Comparison of ENCODE assay signal across 13 cellular contexts in the genomic region with DNA sequence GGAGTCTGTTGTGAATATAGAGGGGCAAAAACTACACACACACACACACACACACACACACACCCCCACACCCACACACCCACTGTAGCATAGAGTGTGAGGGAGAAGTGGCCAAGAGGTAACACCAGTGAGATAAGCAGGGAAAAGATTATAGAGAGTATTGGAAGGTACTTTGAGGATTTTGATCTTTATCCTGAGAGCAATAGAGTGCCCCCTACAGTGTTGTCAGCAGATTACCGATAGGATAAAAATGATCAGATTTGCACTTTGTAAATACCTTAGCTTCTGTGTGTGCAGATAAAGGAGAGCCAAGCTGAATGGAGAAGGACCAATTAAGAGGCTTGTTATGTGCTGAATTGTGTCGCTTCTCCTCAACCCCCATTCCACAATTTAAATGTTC. TPM values are rescaled to one million over a fixed set of nuclear protein-coding genes. Genes with fewer than 3 reads are reported as not detected.
DNase-seq lines count a peak whose midpoint lies in the region; ATAC-seq and TF ChIP-seq lines count a peak whose summit lies in the region.
"Had no signal": no experiment of that assay in that cellular context is flagged by ENCODE, and none has a peak within 500 bp of the region (broad histone marks: within the 10 kb centered on the region; RNA-seq: fewer than 3 reads in every experiment).

No MANE protein-coding gene starts in this region.

- TF ChIP-seq POLR2A in prostate gland (IDR thresholded peaks at IDR 0.05) = no peak

- H3K4me1 ChIP-seq in prostate gland (replicated peaks) = no peaks in the 10 kb centered on the region

- POLR2A ChIA-PET in RWPE1 (lab: Yijun Ruan, JAX; ENCODE audit: low non-redundant PET) = no interaction called here

- no peak for DNase-seq in AG09309 (ENCODE audit: low read depth)
- DNase-seq in GM13976 (ENCODE audit: low spot score) = peak; percentile 4
- no peak for DNase-seq in RWPE1 (ENCODE audit: low spot score)
- DNase-seq in iPS-NIHi11 (ENCODE audit: low spot score) = peak; percentile 8
- no peak for DNase-seq in dermis blood vessel endothelial cell
- DNase-seq in prostate gland (ENCODE audit: low spot score) = no peak
- DNase-seq in activated T-cell treated with anti-CD3 and anti-CD28 coated beads for 4 hours = no peak
- DNase-seq: CD8-positive, alpha-beta memory T cell; foreskin melanocyte; NCI-H2171; posterior cingulate gyrus; SHP77 had no signal

- H3K9me3 ChIP-seq in prostate gland = no peaks in the 10 kb centered on the region

- CTCF ChIA-PET in RWPE1 (lab: Yijun Ruan, JAX) = interaction anchor here (0.6 kb wide), 2 partner anchors 23 to 79 kb away, joined by 3 to 7 read pairs; no protein-coding TSS in a partner anchor

- peak; percentile 10 for TF ChIP-seq CTCF in AG09309 (IDR thresholded peaks at IDR 0.05; ENCODE audit: control insufficient read depth, insufficient read depth, low read depth, low read length, missing control alignments)
- TF ChIP-seq CTCF in GM13976 (IDR thresholded peaks at IDR 0.05; ENCODE audit: borderline replicate concordance, control extremely low read depth, extremely low read depth, insufficient read depth, missing control alignments) = no peak
- peak; percentile 14; the same call in 1 of the 2 replicates for TF ChIP-seq CTCF in RWPE1 (conservative IDR thresholded peaks at IDR 0.05; ENCODE audit: low read depth)
- no peak for TF ChIP-seq CTCF in prostate gland (IDR thresholded peaks at IDR 0.05)

- no peaks in the 10 kb centered on the region for H3K36me3 ChIP-seq in prostate gland

- H3K4me3 ChIP-seq in AG09309 (ENCODE audit: control insufficient read depth, low read depth, low read length) (no peak overlapping the region), prostate gland (no peak overlapping the region)

- H3K27ac ChIP-seq in RWPE1 (no peak overlapping the region), prostate gland (no peak overlapping the region)

- WGBS in prostate gland = 83% methylated on average over 2 of the region's 2 CpGs

- no peaks in the 10 kb centered on the region for H3K27me3 ChIP-seq in prostate gland (replicated peaks; ENCODE audit: insufficient read depth)

- intact Hi-C loops in prostate gland (cut with DNase I) = no loop called here

- in situ Hi-C loops in GM13976 (cut with MboI; ENCODE audit: low sequenced_read_pairs, unreplicated experiment) = no loop called here

- ATAC-seq in HG02938 (IDR thresholded peaks at IDR 0.05; ENCODE audit: unreplicated experiment) = no peak

RNA-seq across cellular contexts. Expression of gene ERCC6L2, which starts 32.3 kb away (rescaled TPM):
- 70.1 and 77.0 TPM in 2 replicates for total RNA-seq in dermis blood vessel endothelial cell
- 10 to 100 TPM; 57.7 to 73.4 TPM for total RNA-seq in prostate gland

Comparison
In these comparisons a context has a peak if more than half of its experiments do, and no peak if none do; other contexts are left out.
1. DNase-seq: peak in GM13976 (single experiment) and iPS-NIHi11 (single experiment); none in AG09309 (single experiment), RWPE1 (single experiment), dermis blood vessel endothelial cell (single experiment), prostate gland (single experiment) and activated T-cell treated with anti-CD3 and anti-CD28 coated beads for 4 hours (single experiment).
2. CTCF ChIP-seq: peak in AG09309 (single experiment) and RWPE1 (single experiment); none in GM13976 (single experiment) and prostate gland (0 of 4).